In the genomic region with DNA sequence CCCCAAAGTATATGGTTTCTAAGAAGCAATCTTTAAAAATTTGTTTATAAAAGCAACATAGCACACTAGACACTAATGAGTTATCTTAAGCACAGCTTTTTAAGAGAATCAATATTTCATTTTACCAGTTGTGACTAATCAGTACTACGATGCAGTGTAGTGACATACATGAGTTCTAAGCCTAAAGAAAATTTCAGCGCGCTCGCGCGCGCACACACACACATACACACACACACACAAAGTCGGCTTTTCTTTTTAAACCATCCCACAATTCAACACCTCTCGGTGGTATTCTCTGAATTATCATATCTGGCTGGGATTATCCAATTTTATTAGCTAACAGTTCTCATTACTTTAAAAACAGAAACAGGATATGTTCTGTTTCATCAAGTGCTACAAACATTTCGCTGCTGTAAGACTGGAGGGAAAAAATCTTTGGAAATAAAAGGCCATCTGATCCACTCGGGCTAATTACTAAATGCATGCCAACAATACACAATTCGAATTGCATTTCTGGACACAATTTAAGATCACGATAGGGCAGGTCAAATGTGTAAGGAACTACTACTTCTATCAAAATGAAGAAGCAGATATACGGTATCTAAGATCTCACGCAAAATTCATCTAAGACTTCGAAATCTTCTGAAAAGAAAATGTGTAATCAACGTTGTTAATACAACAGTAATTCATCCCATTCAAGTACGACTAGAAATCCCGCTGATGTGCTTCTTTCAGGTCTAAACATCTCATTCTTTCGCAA, we compare ENCODE assay signal across 8 cellular contexts. TPM values are rescaled to one million over a fixed set of nuclear protein-coding genes. Genes with fewer than 3 reads are reported as not detected.
DNase-seq lines count a peak whose midpoint lies in the region; ATAC-seq, FAIRE-seq and TF ChIP-seq lines count a peak whose summit lies in the region.

No MANE protein-coding gene starts in this region.

- H3K4me2 ChIP-seq in K562 (ENCODE audit: insufficient read depth, low read length): peak overlapping the region; percentile 96

- no peak for TF ChIP-seq POLR2A in K562 (conservative IDR thresholded peaks at IDR 0.05)

- TF ChIP-seq CTCF in RWPE1 (conservative IDR thresholded peaks at IDR 0.05; ENCODE audit: low read depth) (no peak), K562 (IDR thresholded peaks at IDR 0.05 in 2 of 3, conservative IDR thresholded peaks at IDR 0.05 in 1 of 3; ENCODE audit: insufficient read depth in 2 of 3, low read depth in 1 of 3, low read length in 3 of 3) (no peak), left lung (IDR thresholded peaks at IDR 0.05) (no peak)

- POLR2A ChIA-PET in RWPE1 (lab: Yijun Ruan, JAX; ENCODE audit: low non-redundant PET) (interaction anchor here (0.6 kb wide), 1 partner anchor 128 kb away, joined by 3 read pairs; no protein-coding TSS in a partner anchor), K562 (lab: Yijun Ruan, JAX) (interaction anchor here (1.1 to 1.5 kb wide), 2 partner anchors 32 to 131 kb away, joined by 3 to 4 read pairs; no protein-coding TSS in a partner anchor)

- no peaks in the 10 kb centered on the region for H3K9me3 ChIP-seq in K562 (replicated peaks; ENCODE audit: control insufficient read depth, insufficient read depth, low read depth, low read length)
- no peaks in the 10 kb centered on the region for H3K9me3 ChIP-seq in left lung

- ATAC-seq in Right ventricle myocardium inferior (no peak), left cardiac atrium (no peak), K562 (peak; percentile 17), left lung (no peak), HG03565 (IDR thresholded peaks at IDR 0.05; ENCODE audit: unreplicated experiment) (no peak), GM18868 (IDR thresholded peaks at IDR 0.05; ENCODE audit: unreplicated experiment) (no peak)

- H3K9ac ChIP-seq in K562 (ENCODE audit: insufficient read depth in 1 of 2, low read depth in 2 of 2, low read length in 2 of 2): peak overlapping the region; percentile 82 to 93; a peak in 3 of 4 replicates

- H3K27ac ChIP-seq in RWPE1: peak overlapping the region; percentile 94
- H3K27ac ChIP-seq in K562 (ENCODE audit: extremely low read depth, low read depth, low read length): peak overlapping the region; percentile 87
- H3K27ac ChIP-seq in left lung: peak overlapping the region; percentile 84 to 93

- FAIRE-seq in K562 (lab: Jason Lieb, UNC): peak; percentile 80

- peak overlapping the region; percentile 91 for H2AFZ ChIP-seq in K562 (ENCODE audit: low read depth, low read length)

- in situ Hi-C loops in K562 (cut with MboI): no loop called here

- peak overlapping the region; percentile 77 for H3K4me3 ChIP-seq in K562
- peak overlapping the region; percentile 89 to 96 for H3K4me3 ChIP-seq in left lung

- no peak; the same call in 1 of the 2 replicates for TF ChIP-seq EP300 in K562 (IDR thresholded peaks at IDR 0.05; ENCODE audit: low read length)

- DNase-seq in Right ventricle myocardium inferior (ENCODE audit: missing footprints): peak; percentile 73
- no peak for DNase-seq in left cardiac atrium
- DNase-seq in RWPE1 (ENCODE audit: low spot score): no peak
- peak in 1 of 4 experiments; percentile 74 for DNase-seq in K562 (ENCODE audit: extremely low read depth in 1 of 4, low spot score in 3 of 4)
- no peak for DNase-seq in left lung
- peak; percentile 13 to 21 for DNase-seq in stimulated activated CD8-positive, alpha-beta memory T cell treated with anti-CD3 and anti-CD28 coated beads, Interleukin-4, amount 100 ng/mL, for 4 hours (ENCODE audit: low read depth in 2 of 2, low spot score in 1 of 2)

- intact Hi-C loops in Right ventricle myocardium inferior (cut with DNase I) (loop anchor here (5.0 kb wide), 2 partner anchors 51 to 136 kb away; a partner anchor contains a TSS), left cardiac atrium (cut with DNase I) (loop anchor here in 1 of 2 donors (5.0 kb wide), 1 partner anchor 51 kb away; a partner anchor contains a TSS), K562 (cut with micrococcal nuclease) (loop anchor here (1.0 to 5.0 kb wide), 4 partner anchors 19 to 494 kb away; a partner anchor contains a TSS), left lung (cut with DNase I) (no loop called here)

- no peaks in the 10 kb centered on the region for H3K36me3 ChIP-seq in K562 (ENCODE audit: control insufficient read depth, insufficient read depth, low read length)
- no peaks in the 10 kb centered on the region for H3K36me3 ChIP-seq in left lung

- peaks cover 62% of the 10 kb centered on the region for H3K79me2 ChIP-seq in K562 (ENCODE audit: control insufficient read depth, insufficient read depth, low read length)

- no peaks in the 10 kb centered on the region for H3K9me1 ChIP-seq in K562 (ENCODE audit: control insufficient read depth, insufficient read depth, low read length)

- H3K4me1 ChIP-seq in K562 (replicated peaks in 1 of 2; ENCODE audit: control insufficient read depth in 2 of 2, insufficient read depth in 2 of 2, low read length in 2 of 2) (peaks cover 9 to 19% of the 10 kb centered on the region in 2 experiments; a peak in 3 of 5 replicates), left lung (peaks cover 5 to 33% of the 10 kb centered on the region in 2 donors)

- peaks cover 10% of the 10 kb centered on the region for H4K20me1 ChIP-seq in K562 (replicated peaks; ENCODE audit: control insufficient read depth, insufficient read depth, low read length)

- TF ChIP-seq RAD21 in K562 (CRISPR knock-in tag; conservative IDR thresholded peaks at IDR 0.05 in 1 of 2, IDR thresholded peaks at IDR 0.05 in 1 of 2): no peak

- BruUV-seq in K562 (replicated peaks; lab: Mats Ljungman, UMichigan): TSS peak; percentile 55

- no peaks in the 10 kb centered on the region for H3K27me3 ChIP-seq in K562 (ENCODE audit: control insufficient read depth in 2 of 2, insufficient read depth in 2 of 2, low read length in 2 of 2)
- no peaks in the 10 kb centered on the region for H3K27me3 ChIP-seq in left lung

- CTCF ChIA-PET in RWPE1 (lab: Yijun Ruan, JAX): no interaction called here
- CTCF ChIA-PET in K562 (lab: Yijun Ruan, JAX; ENCODE audit: low intra/inter-chr PET ratio): interaction anchor here (0.5 kb wide), 1 partner anchor 134 kb away, joined by 4 read pairs; no protein-coding TSS in a partner anchor

- 2% methylated on average over 20 of the region's 20 CpGs for WGBS in K562 (ENCODE audit: insufficient coverage, low coverage, missing lambda C conversion rate)

TF ChIP-seq in K562, 482 proteins besides CTCF, POLR2A, EP300 and RAD21 (continues in another document):
- TF ChIP-seq KDM4B (IDR thresholded peaks at IDR 0.05; ENCODE audit: borderline replicate concordance in 2 of 2, low read depth in 1 of 2) (no peak), HNRNPK (IDR thresholded peaks at IDR 0.05; ENCODE audit: low read depth, low read length, poor library complexity, severe bottlenecking) (no peak), ADNP (tag; IDR thresholded peaks at IDR 0.05) (no peak), SRF (CRISPR knock-in tag; IDR thresholded peaks at IDR 0.05) (no peak)

RNA-seq across cellular contexts. Expression of a gene that starts 1.2 kb away (rescaled TPM):
- 32.7 TPM for total RNA-seq in Right ventricle myocardium inferior
- total RNA-seq in left cardiac atrium: 10 to 100 TPM; 30.1 to 32.7 TPM
- 60.5 and 255 TPM in 2 replicates for total RNA-seq in K562 (2011; cell fraction: chromatin; rRNA removed; ENCODE audit: low replicate concordance)
- 24.2 and 38.3 TPM in 2 replicates for total RNA-seq in K562 (2011; cell fraction: nucleolus; rRNA removed)
- total RNA-seq in K562 (2011; cell fraction: nucleoplasm; rRNA removed): 89.5 and 141 TPM in 2 replicates
- total RNA-seq in K562 (2014; rRNA removed): 35.5 and 55.5 TPM in 2 replicates
- total RNA-seq in K562 (2014; rRNA removed; fragmentation: Illumina TruSeq; extraction: Trizol): 41.9 and 44.2 TPM in 2 replicates
- 36.7 and 37.2 TPM in 2 replicates for total RNA-seq in K562 (2015; rRNA removed; fragmentation: Illumina TruSeq; extraction: Trizol)
- 38.7 and 39.3 TPM in 2 replicates for total RNA-seq in K562 (2021)
- 24.6 and 52.8 TPM in 2 replicates for polyA plus RNA-seq in K562 (2011; rRNA removed)
- 28.2 and 28.9 TPM in 2 replicates for polyA plus RNA-seq in K562 (2011; cell fraction: cytosol; rRNA removed)
- 115 and 131 TPM in 2 replicates for polyA plus RNA-seq in K562 (2011; cell fraction: nucleus; rRNA removed)
- polyA plus RNA-seq in K562 (2012): 32.5 and 37.8 TPM in 2 replicates
- polyA plus RNA-seq in K562 (2014; fragmentation: Illumina TruSeq; extraction: Trizol): 49.3 and 53.5 TPM in 2 replicates
- 10 to 100 TPM; 15.8 to 21.3 TPM for polyA plus RNA-seq in K562 (2014; fragmentation: Nextera tagmentation; extraction: Ambion mirVana)
- 40.8 and 42.4 TPM in 2 replicates for polyA plus RNA-seq in K562 (2014; rRNA removed)
- 30.2 and 49.0 TPM in 2 replicates for polyA minus RNA-seq in K562 (2011; rRNA and poly(A)+ RNA removed)
- polyA minus RNA-seq in K562 (2011; cell fraction: cytosol; rRNA and poly(A)+ RNA removed): 21.8 and 24.9 TPM in 2 replicates
- 36.6 and 52.9 TPM in 2 replicates for polyA minus RNA-seq in K562 (2011; cell fraction: nucleus; rRNA and poly(A)+ RNA removed)
- total RNA-seq in left lung: 10 to 100 TPM; 37.5 to 40.1 TPM

RNA-seq across cellular contexts. Expression of a gene that starts 50.5 kb away (rescaled TPM):
- total RNA-seq in Right ventricle myocardium inferior: 4.7 TPM
- 10 to 100 TPM in 1 of 2 donors, 1 to 10 TPM in 1; 7.6 to 12.4 TPM for total RNA-seq in left cardiac atrium
- not detected in 2 replicates for total RNA-seq in K562 (2011; cell fraction: chromatin; rRNA removed; ENCODE audit: low replicate concordance)
- total RNA-seq in K562 (2011; cell fraction: nucleolus; rRNA removed): not detected in 2 replicates
- total RNA-seq in K562 (2011; cell fraction: nucleoplasm; rRNA removed): not detected in 2 replicates
- total RNA-seq in K562 (2014; rRNA removed): not detected in 2 replicates
- total RNA-seq in K562 (2014; rRNA removed; fragmentation: Illumina TruSeq; extraction: Trizol): not detected in 2 replicates
- total RNA-seq in K562 (2015; rRNA removed; fragmentation: Illumina TruSeq; extraction: Trizol): not detected in 2 replicates
- total RNA-seq in K562 (2021): not detected in 2 replicates
- polyA plus RNA-seq in K562 (2011; rRNA removed): 0.07 TPM in 1 of 2 replicates, not detected in the other
- 0.13 TPM in 1 of 2 replicates, not detected in the other for polyA plus RNA-seq in K562 (2011; cell fraction: cytosol; rRNA removed)
- 0.13 TPM in 1 of 2 replicates, not detected in the other for polyA plus RNA-seq in K562 (2011; cell fraction: nucleus; rRNA removed)
- not detected in 2 replicates for polyA plus RNA-seq in K562 (2012)
- polyA plus RNA-seq in K562 (2014; fragmentation: Illumina TruSeq; extraction: Trizol): not detected in 2 replicates
- under 1 TPM in 1 of 2 experiments, not detected in 1; 0.08 TPM for polyA plus RNA-seq in K562 (2014; fragmentation: Nextera tagmentation; extraction: Ambion mirVana)
- not detected in 2 replicates for polyA plus RNA-seq in K562 (2014; rRNA removed)
- not detected in 2 replicates for polyA minus RNA-seq in K562 (2011; rRNA and poly(A)+ RNA removed)
- polyA minus RNA-seq in K562 (2011; cell fraction: cytosol; rRNA and poly(A)+ RNA removed): not detected in 2 replicates
- polyA minus RNA-seq in K562 (2011; cell fraction: nucleus; rRNA and poly(A)+ RNA removed): not detected in 2 replicates
- 10 to 100 TPM; 12.6 to 22.4 TPM for total RNA-seq in left lung

Comparison
In these comparisons a context has a peak if more than half of its experiments do, and no peak if none do; other contexts are left out.
1. DNase-seq: peak in Right ventricle myocardium inferior (single experiment) and stimulated activated CD8-positive, alpha-beta memory T cell treated with anti-CD3 and anti-CD28 coated beads, Interleukin-4, amount 100 ng/mL, for 4 hours (2 of 2); none in left cardiac atrium (single experiment), RWPE1 (single experiment) and left lung (0 of 2).
2. intact Hi-C loops: an anchor here in Right ventricle myocardium inferior (5.0 kb wide) and K562 (1.0 to 5.0 kb wide); none called in left lung.
3. Peak in every context shown above with its lines, with median percentiles within 50 percentile points of each other: H3K27ac ChIP-seq.